In genomic region chr21:45075606-45076244, GRCh38 we compare ENCODE assay signal across 8 cellular contexts. TPM values are rescaled to one million over a fixed set of nuclear protein-coding genes. Genes with fewer than 3 reads are reported as not detected.
DNase-seq lines count a peak whose midpoint lies in the region; ATAC-seq and TF ChIP-seq lines count a peak whose summit lies in the region.

No MANE protein-coding gene starts in this region.

- H3K9me3 Mint-ChIP-seq in activated T-cell treated with anti-CD3 and anti-CD28 coated beads, Interleukin-2, amount 50 U/mL, for 24 hours, result no peaks in the 10 kb centered on the region

- 44% methylated on average over 17 of the region's 17 CpGs for WGBS in thymus

- peak overlapping the region; percentile 89 for H3K27ac Mint-ChIP-seq in activated T-cell treated with anti-CD3 and anti-CD28 coated beads, Interleukin-2, amount 50 U/mL, for 24 hours

- TF ChIP-seq CTCF in left lung (IDR thresholded peaks at IDR 0.05), result no peak

- no peaks in the 10 kb centered on the region for H3K27me3 ChIP-seq in adipocyte (replicated peaks; ENCODE audit: control insufficient read depth, insufficient read depth, low read length)
- peaks cover 0 to 19% of the 10 kb centered on the region in 2 donors for H3K27me3 ChIP-seq in left lung
- peaks cover 21% of the 10 kb centered on the region for H3K27me3 ChIP-seq in thymus (ENCODE audit: control insufficient read depth, insufficient read depth)

- no peaks in the 10 kb centered on the region for H3K9me3 ChIP-seq in adipocyte (ENCODE audit: control insufficient read depth, low read length)
- no peaks in the 10 kb centered on the region for H3K9me3 ChIP-seq in left lung
- no peaks in the 10 kb centered on the region for H3K9me3 ChIP-seq in thymus (ENCODE audit: control insufficient read depth)

- intact Hi-C loops in left lung (cut with DNase I), result no loop called here

- peaks cover 24% of the 10 kb centered on the region for H3K4me1 ChIP-seq in adipocyte (ENCODE audit: control insufficient read depth, insufficient read depth, low read length)
- H3K4me1 ChIP-seq in left lung, result peaks cover 14 to 55% of the 10 kb centered on the region in 2 donors
- H3K4me1 ChIP-seq in thymus (ENCODE audit: control insufficient read depth, insufficient read depth, low read length), result peaks cover 5% of the 10 kb centered on the region

- H3K4me1 Mint-ChIP-seq in activated T-cell treated with anti-CD3 and anti-CD28 coated beads, Interleukin-2, amount 50 U/mL, for 24 hours (ENCODE audit: low read depth), result peaks cover 56% of the 10 kb centered on the region

- peak overlapping the region; percentile 53 to 75 for H3K27ac ChIP-seq in left lung
- H3K27ac ChIP-seq in thymus (ENCODE audit: low read depth), result no peak overlapping the region

- H3K4me3 Mint-ChIP-seq in activated T-cell treated with anti-CD3 and anti-CD28 coated beads, Interleukin-2, amount 50 U/mL, for 24 hours, result peak overlapping the region; percentile 88

- H3K27me3 Mint-ChIP-seq in activated T-cell treated with anti-CD3 and anti-CD28 coated beads, Interleukin-2, amount 50 U/mL, for 24 hours, result no peaks in the 10 kb centered on the region

- no peak for DNase-seq in activated T-cell treated with anti-CD3 and anti-CD28 coated beads, Interleukin-2, amount 50 U/mL, for 24 hours
- no peak for DNase-seq in activated T-cell treated with anti-CD3 and anti-CD28 coated beads, Interleukin-2, amount 50 U/mL, for 1 hour
- DNase-seq in adipocyte (ENCODE audit: low read depth) (no peak), left lung (no peak), midbrain (lab: John Stamatoyannopoulos, UW) (no peak), cerebellar nuclear complex (lab: John Stamatoyannopoulos, UW) (no peak)

- peak overlapping the region; percentile 92 for H3K4me3 ChIP-seq in adipocyte (ENCODE audit: low read length)
- H3K4me3 ChIP-seq in left lung, result peak overlapping the region; percentile 72 to 83
- H3K4me3 ChIP-seq in thymus (ENCODE audit: low read length), result peak overlapping the region; percentile 94

- H3K36me3 Mint-ChIP-seq in activated T-cell treated with anti-CD3 and anti-CD28 coated beads, Interleukin-2, amount 50 U/mL, for 24 hours (ENCODE audit: low read depth), result peaks cover 8% of the 10 kb centered on the region

- ATAC-seq in left lung, result no peak
- no peak for ATAC-seq in HG02973 (IDR thresholded peaks at IDR 0.05; ENCODE audit: unreplicated experiment)

- H3K9ac ChIP-seq in adipocyte (ENCODE audit: low read length), result peak overlapping the region; percentile 88

- H3K36me3 ChIP-seq in adipocyte (ENCODE audit: control insufficient read depth, insufficient read depth, low read length, severe bottlenecking) (no peaks in the 10 kb centered on the region), left lung (no peaks in the 10 kb centered on the region), thymus (ENCODE audit: control insufficient read depth, insufficient read depth) (peaks cover 3% of the 10 kb centered on the region)

RNA-seq across cellular contexts. Expression of gene ADARB1, which starts 1.3 kb away (rescaled TPM):
- 10 to 100 TPM; 30.4 to 53.4 TPM for total RNA-seq in left lung
- polyA plus RNA-seq in thymus, result 14.6 TPM
